In the genomic region with DNA sequence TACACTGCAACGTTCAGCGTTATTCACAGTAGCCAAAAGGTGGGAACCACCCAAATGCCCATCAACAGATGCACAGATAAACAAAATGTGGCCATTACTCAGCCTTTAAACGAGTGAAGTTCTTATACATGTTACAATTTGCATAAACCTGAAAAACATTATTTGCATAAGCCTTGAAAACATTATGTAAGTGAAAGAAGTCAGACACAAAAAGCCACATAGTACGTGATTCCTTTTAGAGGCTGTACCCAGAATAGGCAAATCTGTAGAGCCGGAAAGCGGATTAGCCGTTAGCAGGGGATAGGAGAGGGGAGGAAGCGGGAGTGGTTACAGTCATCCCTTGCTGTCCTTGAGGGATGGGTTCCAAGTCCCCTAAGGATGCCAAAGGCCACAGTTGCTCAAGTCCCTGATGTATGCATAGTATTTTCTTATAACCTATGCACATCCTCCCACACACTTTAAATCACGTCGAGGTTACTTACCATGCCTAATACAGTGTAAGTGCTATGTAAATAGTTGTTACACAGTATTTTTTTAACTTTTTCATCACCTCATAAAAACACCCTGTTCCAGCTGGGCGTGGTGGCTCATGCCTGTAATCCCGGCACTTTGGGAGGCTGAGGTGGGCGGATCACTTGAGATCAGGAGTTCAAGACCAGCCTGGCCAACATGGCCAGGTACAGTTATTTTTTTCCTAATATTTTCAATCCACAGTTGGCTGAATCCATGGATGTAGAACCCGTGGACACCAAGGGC, we compare ENCODE assay signal across 24 cellular contexts. TPM values are rescaled to one million over a fixed set of nuclear protein-coding genes. Genes with fewer than 3 reads are reported as not detected.
A peak's percentile ranks its signal among the peaks of the same experiment; 100 is the strongest.
DNase-seq lines count a peak whose midpoint lies in the region; ATAC-seq, FAIRE-seq and TF ChIP-seq lines count a peak whose summit lies in the region.
"Had no signal": no experiment of that assay in that cellular context is flagged by ENCODE, and none has a peak within 500 bp of the region (broad histone marks: within the 10 kb centered on the region; RNA-seq: fewer than 3 reads in every experiment).

No MANE protein-coding gene starts in this region.

- no peak for ATAC-seq in A549

- POLR2A ChIA-PET in A549 (lab: Yijun Ruan, JAX), result no interaction called here

- TF ChIP-seq CTCF in A549 (IDR thresholded peaks at IDR 0.05) (no peak), fibroblast of villous mesenchyme (IDR thresholded peaks at IDR 0.05; ENCODE audit: insufficient read depth, low read depth, low read length) (no peak)

- TF ChIP-seq RAD21 in A549 (conservative IDR thresholded peaks at IDR 0.05 in 1 of 2, IDR thresholded peaks at IDR 0.05 in 1 of 2), result no peak

- CTCF ChIA-PET in A549 (lab: Yijun Ruan, JAX), result interaction anchor here (1.2 to 2.2 kb wide), 2 partner anchors 84 to 128 kb away, joined by 3 to 5 read pairs; no protein-coding TSS in a partner anchor

- peak; percentile 54 for FAIRE-seq in A549 (lab: Jason Lieb, UNC)
- FAIRE-seq: H1, RCC 7860 had no signal

- no peaks in the 10 kb centered on the region for H3K4me1 ChIP-seq in A549
- H3K4me1 ChIP-seq: SJSA1 had no signal

- H3K9me3 ChIP-seq in A549, result peaks cover 7% of the 10 kb centered on the region; the same call in 2 of the 3 replicates
- H3K9me3 ChIP-seq: SJSA1 had no signal

- TF ChIP-seq POLR2A in A549 (IDR thresholded peaks at IDR 0.05; ENCODE audit: low read length), result no peak

- no peak for DNase-seq in A549 (ENCODE audit: low read depth in 1 of 2, low spot score in 1 of 2)
- peak; percentile 6 for DNase-seq in EH (ENCODE audit: low read depth)
- peak; percentile 85 for DNase-seq in NCI-H82 (lab: John Stamatoyannopoulos, UW)
- peak; percentile 34 for DNase-seq in fibroblast of villous mesenchyme (ENCODE audit: low read depth)
- DNase-seq in glomerular visceral epithelial cell (ENCODE audit: extremely low spot score), result no peak
- no peak for DNase-seq in UCSD-AML1 (lab: John Stamatoyannopoulos, UW; ENCODE audit: unreplicated experiment)
- no peak for DNase-seq in substantia nigra (lab: John Stamatoyannopoulos, UW)
- no peak for DNase-seq in NCI-H146 (lab: John Stamatoyannopoulos, UW)
- DNase-seq: 8988T; Calu3; CD8-positive, alpha-beta memory T cell; Kasumi-1; NCI-H1092; NCI-H1436 treated with DMSO at 0.1 percent for 48 hours; NCI-H2029; NCI-H2227 treated with DMSO at 0.1 percent for 48 hours; NCI-H510A; NCI-H774; T-helper 1 cell had no signal

- H3K4me2 ChIP-seq in A549, result no peak overlapping the region

- no peak for TF ChIP-seq EP300 in A549 (IDR thresholded peaks at IDR 0.05)

- no peak overlapping the region for H3K27ac ChIP-seq in A549
- H3K27ac ChIP-seq in substantia nigra (ENCODE audit: low read depth, low read length, poor library complexity, severe bottlenecking), result no peak overlapping the region
- H3K27ac ChIP-seq: C4-2B, SJSA1 had no signal

- H3K4me3 ChIP-seq in A549, result no peak overlapping the region
- no peak overlapping the region for H3K4me3 ChIP-seq in fibroblast of villous mesenchyme (ENCODE audit: low read depth, low read length)
- H3K4me3 ChIP-seq: SJSA1 had no signal

- 76% methylated on average over 14 of the region's 14 CpGs for WGBS in A549 (ENCODE audit: missing lambda C conversion rate)

TF ChIP-seq in A549, 52 proteins besides CTCF, POLR2A, EP300 and RAD21:
- TF ChIP-seq ZSCAN20 (CRISPR knock-in tag; IDR thresholded peaks at IDR 0.05) (no peak), TFCP2L1 (CRISPR knock-in tag; IDR thresholded peaks at IDR 0.05) (no peak), CHD4 (IDR thresholded peaks at IDR 0.05; ENCODE audit: borderline replicate concordance) (no peak), GATA3 (IDR thresholded peaks at IDR 0.05; ENCODE audit: borderline replicate concordance) (no peak), CBX8 (IDR thresholded peaks at IDR 0.05) (no peak), KDM5A (IDR thresholded peaks at IDR 0.05) (no peak), ZNF302 (CRISPR knock-in tag; IDR thresholded peaks at IDR 0.05) (no peak), HEYL (CRISPR knock-in tag; IDR thresholded peaks at IDR 0.05) (no peak), HOXB5 (CRISPR knock-in tag; IDR thresholded peaks at IDR 0.05) (no peak)
- TF ChIP-seq, protein P1, sequence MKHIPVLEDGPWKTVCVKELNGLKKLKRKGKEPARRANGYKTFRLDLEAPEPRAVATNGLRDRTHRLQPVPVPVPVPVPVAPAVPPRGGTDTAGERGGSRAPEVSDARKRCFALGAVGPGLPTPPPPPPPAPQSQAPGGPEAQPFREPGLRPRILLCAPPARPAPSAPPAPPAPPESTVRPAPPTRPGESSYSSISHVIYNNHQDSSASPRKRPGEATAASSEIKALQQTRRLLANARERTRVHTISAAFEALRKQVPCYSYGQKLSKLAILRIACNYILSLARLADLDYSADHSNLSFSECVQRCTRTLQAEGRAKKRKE (CRISPR knock-in tag; IDR thresholded peaks at IDR 0.05; ENCODE audit: low read depth), result no peak
- TF ChIP-seq, protein P2, sequence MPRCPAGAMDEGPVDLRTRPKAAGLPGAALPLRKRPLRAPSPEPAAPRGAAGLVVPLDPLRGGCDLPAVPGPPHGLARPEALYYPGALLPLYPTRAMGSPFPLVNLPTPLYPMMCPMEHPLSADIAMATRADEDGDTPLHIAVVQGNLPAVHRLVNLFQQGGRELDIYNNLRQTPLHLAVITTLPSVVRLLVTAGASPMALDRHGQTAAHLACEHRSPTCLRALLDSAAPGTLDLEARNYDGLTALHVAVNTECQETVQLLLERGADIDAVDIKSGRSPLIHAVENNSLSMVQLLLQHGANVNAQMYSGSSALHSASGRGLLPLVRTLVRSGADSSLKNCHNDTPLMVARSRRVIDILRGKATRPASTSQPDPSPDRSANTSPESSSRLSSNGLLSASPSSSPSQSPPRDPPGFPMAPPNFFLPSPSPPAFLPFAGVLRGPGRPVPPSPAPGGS (IDR thresholded peaks at IDR 0.05), result no peak
- TF ChIP-seq, protein P3, sequence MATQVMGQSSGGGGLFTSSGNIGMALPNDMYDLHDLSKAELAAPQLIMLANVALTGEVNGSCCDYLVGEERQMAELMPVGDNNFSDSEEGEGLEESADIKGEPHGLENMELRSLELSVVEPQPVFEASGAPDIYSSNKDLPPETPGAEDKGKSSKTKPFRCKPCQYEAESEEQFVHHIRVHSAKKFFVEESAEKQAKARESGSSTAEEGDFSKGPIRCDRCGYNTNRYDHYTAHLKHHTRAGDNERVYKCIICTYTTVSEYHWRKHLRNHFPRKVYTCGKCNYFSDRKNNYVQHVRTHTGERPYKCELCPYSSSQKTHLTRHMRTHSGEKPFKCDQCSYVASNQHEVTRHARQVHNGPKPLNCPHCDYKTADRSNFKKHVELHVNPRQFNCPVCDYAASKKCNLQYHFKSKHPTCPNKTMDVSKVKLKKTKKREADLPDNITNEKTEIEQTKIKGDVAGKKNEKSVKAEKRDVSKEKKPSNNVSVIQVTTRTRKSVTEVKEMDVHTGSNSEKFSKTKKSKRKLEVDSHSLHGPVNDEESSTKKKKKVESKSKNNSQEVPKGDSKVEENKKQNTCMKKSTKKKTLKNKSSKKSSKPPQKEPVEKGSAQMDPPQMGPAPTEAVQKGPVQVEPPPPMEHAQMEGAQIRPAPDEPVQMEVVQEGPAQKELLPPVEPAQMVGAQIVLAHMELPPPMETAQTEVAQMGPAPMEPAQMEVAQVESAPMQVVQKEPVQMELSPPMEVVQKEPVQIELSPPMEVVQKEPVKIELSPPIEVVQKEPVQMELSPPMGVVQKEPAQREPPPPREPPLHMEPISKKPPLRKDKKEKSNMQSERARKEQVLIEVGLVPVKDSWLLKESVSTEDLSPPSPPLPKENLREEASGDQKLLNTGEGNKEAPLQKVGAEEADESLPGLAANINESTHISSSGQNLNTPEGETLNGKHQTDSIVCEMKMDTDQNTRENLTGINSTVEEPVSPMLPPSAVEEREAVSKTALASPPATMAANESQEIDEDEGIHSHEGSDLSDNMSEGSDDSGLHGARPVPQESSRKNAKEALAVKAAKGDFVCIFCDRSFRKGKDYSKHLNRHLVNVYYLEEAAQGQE (IDR thresholded peaks at IDR 0.05), result no peak
TF ChIP-seq in A549: peak in this region for 0.

RNA-seq across cellular contexts. Expression of a gene that starts 47.4 kb away (rescaled TPM):
- polyA plus RNA-seq in A549 (2011; rRNA removed) (0.21 and 0.46 TPM in 2 replicates), A549 (2017; fragmentation: RNase III; extraction: RNeasy Plus Mini Kit Qiagen cat#74134 plus additional on column Dnase treatment) (0.26 to 0.49 TPM (median 0.39 TPM) in 3 replicates)
- 0.29 and 0.46 TPM in 2 replicates for polyA plus RNA-seq in A549 (2012; cell fraction: cytosol; rRNA removed)
- 0.95 and 1.2 TPM in 2 replicates for polyA plus RNA-seq in A549 (2012; cell fraction: nucleus; rRNA removed)
- polyA minus RNA-seq in A549 (2011; rRNA and poly(A)+ RNA removed), result 0.62 and 0.68 TPM in 2 replicates
- total RNA-seq in fibroblast of villous mesenchyme, result not detected in 2 replicates
- total RNA-seq: MCF 10A, SJSA1 had no signal
- polyA plus RNA-seq: CD8-positive, alpha-beta memory T cell had no signal

Comparison
In these comparisons a context has a peak if more than half of its experiments do, and no peak if none do; other contexts are left out.
1. DNase-seq: peak in EH (single experiment), NCI-H82 (single experiment) and fibroblast of villous mesenchyme (single experiment); none in A549 (0 of 2), glomerular visceral epithelial cell (single experiment), UCSD-AML1 (single experiment), substantia nigra (0 of 49) and NCI-H146 (single experiment).